In genomic region chr7:2131791-2132190, GRCh38 we compare ENCODE assay signal across 1 cellular context.
TF ChIP-seq lines count a peak whose summit lies in the region.

No MANE protein-coding gene starts in this region.

TF ChIP-seq in WTC11, 78 proteins besides CTCF, POLR2A, EP300 and RAD21 (continued from another document):
- TF ChIP-seq TEAD4 (CRISPR knock-in tag; IDR thresholded peaks at IDR 0.05) (no peak), ATF2 (CRISPR knock-in tag; IDR thresholded peaks at IDR 0.05; ENCODE audit: borderline replicate concordance, low read depth) (no peak), TEAD1 (CRISPR knock-in tag; IDR thresholded peaks at IDR 0.05) (no peak), JAZF1 (CRISPR knock-in tag; IDR thresholded peaks at IDR 0.05) (no peak), ZMAT4 (CRISPR knock-in tag; IDR thresholded peaks at IDR 0.05) (no peak), GABPB1 (CRISPR knock-in tag; IDR thresholded peaks at IDR 0.05) (no peak), FOXK1 (CRISPR knock-in tag; IDR thresholded peaks at IDR 0.05) (no peak), ZNF396 (CRISPR knock-in tag; IDR thresholded peaks at IDR 0.05; ENCODE audit: borderline replicate concordance) (no peak), GTF2I (CRISPR knock-in tag; conservative IDR thresholded peaks at IDR 0.05) (no peak), USF1 (CRISPR knock-in tag; IDR thresholded peaks at IDR 0.05) (no peak), SMAD4 (CRISPR knock-in tag; IDR thresholded peaks at IDR 0.05) (no peak), ZNF138 (CRISPR knock-in tag; conservative IDR thresholded peaks at IDR 0.05) (no peak), ELF4 (CRISPR knock-in tag; IDR thresholded peaks at IDR 0.05; ENCODE audit: low read depth) (no peak), NR3C1 (CRISPR knock-in tag; conservative IDR thresholded peaks at IDR 0.05; ENCODE audit: low read depth) (no peak)
